In genomic region chr19:2270157-2270571, GRCh38 we compare ENCODE assay signal across 8 cellular contexts.
DNase-seq lines count a peak whose midpoint lies in the region; ATAC-seq and TF ChIP-seq lines count a peak whose summit lies in the region.

No MANE protein-coding gene starts in this region.

- H3K36me3 ChIP-seq in ACC112 (ENCODE audit: insufficient read depth, low read length) (peaks cover 4% of the 10 kb centered on the region; the same call in 1 of the 2 replicates), Loucy (ENCODE audit: insufficient read depth, low read length) (peaks cover 19% of the 10 kb centered on the region; the same call in 1 of the 2 replicates), iPS-20b (ENCODE audit: insufficient read depth, low read depth, low read length) (peaks cover 26% of the 10 kb centered on the region)

- H3K4me3 ChIP-seq in ACC112 (ENCODE audit: low read depth, low read length) (peak overlapping the region; percentile 98), Loucy (ENCODE audit: low read length, poor library complexity, severe bottlenecking) (peak overlapping the region; percentile 94), astrocyte of the spinal cord (ENCODE audit: low read depth, low read length) (peak overlapping the region; percentile 99), iPS-20b (ENCODE audit: low read length) (peak overlapping the region; percentile 89)

- no peaks in the 10 kb centered on the region for H3K27me3 Mint-ChIP-seq in stimulated activated naive B cell treated with anti-CD40 and anti-IgM and Interleukin-4, amounts not matched to agents 10 μg/mL and 1 μg/mL and 100 μg/mL, for 72 hours

- H3K9me3 ChIP-seq in Loucy (ENCODE audit: insufficient read depth, low read depth, low read length), result no peaks in the 10 kb centered on the region
- no peaks in the 10 kb centered on the region for H3K9me3 ChIP-seq in iPS-20b (ENCODE audit: insufficient read depth, low read depth, low read length)

- no peak for ATAC-seq in stimulated activated naive B cell treated with anti-CD40 and anti-IgM and Interleukin-4, amounts not matched to agents 10 μg/mL and 1 μg/mL and 100 μg/mL, for 72 hours (replicated peaks)
- ATAC-seq in GM19324 (IDR thresholded peaks at IDR 0.05; ENCODE audit: low FRiP score, unreplicated experiment), result no peak

- H3K79me2 ChIP-seq in ACC112 (ENCODE audit: control insufficient read depth, insufficient read depth, low read length, unreplicated experiment) (peaks cover 49% of the 10 kb centered on the region), Loucy (ENCODE audit: insufficient read depth, low read length) (peaks cover 55% of the 10 kb centered on the region)

- H4K20me1 ChIP-seq in Loucy (ENCODE audit: insufficient read depth, low read length, poor library complexity, severe bottlenecking), result peaks cover 52% of the 10 kb centered on the region

- peak overlapping the region; percentile 95 for H3K4me3 Mint-ChIP-seq in stimulated activated naive B cell treated with anti-CD40 and anti-IgM and Interleukin-4, amounts not matched to agents 10 μg/mL and 1 μg/mL and 100 μg/mL, for 72 hours

- H3K27ac ChIP-seq in ACC112 (ENCODE audit: low read depth, low read length) (peak overlapping the region; percentile 89), iPS-20b (ENCODE audit: low read length) (peak overlapping the region; percentile 91)

- H3K9ac ChIP-seq in Loucy (ENCODE audit: low read depth, low read length, poor library complexity, severe bottlenecking), result peak overlapping the region; percentile 96
- peak overlapping the region; percentile 95 for H3K9ac ChIP-seq in iPS-20b (ENCODE audit: low read depth, low read length)

- H3K27me3 ChIP-seq in ACC112 (ENCODE audit: insufficient read depth, low read length), result no peaks in the 10 kb centered on the region
- peaks cover 12% of the 10 kb centered on the region for H3K27me3 ChIP-seq in Loucy (ENCODE audit: insufficient read depth, low read length, poor library complexity, severe bottlenecking)
- no peaks in the 10 kb centered on the region for H3K27me3 ChIP-seq in iPS-20b (ENCODE audit: insufficient read depth, low read length)

- H3K4me2 ChIP-seq in Loucy (ENCODE audit: low read depth, low read length, poor library complexity, severe bottlenecking), result peak overlapping the region; percentile 53

- DNase-seq in astrocyte of the spinal cord (ENCODE audit: low read depth, low spot score) (no peak), NCI-H2227 (lab: John Stamatoyannopoulos, UW; ENCODE audit: unreplicated experiment) (no peak), NCI-H128 (lab: John Stamatoyannopoulos, UW; ENCODE audit: unreplicated experiment) (no peak)
- no peak for DNase-seq in stimulated activated naive B cell treated with anti-CD40 and anti-IgM and Interleukin-4, amounts not matched to agents 10 μg/mL and 1 μg/mL and 100 μg/mL, for 72 hours

- H2AFZ ChIP-seq in ACC112 (ENCODE audit: low read length, unreplicated experiment) (no peak overlapping the region), Loucy (ENCODE audit: low read length) (no peak overlapping the region)

- peaks cover 18% of the 10 kb centered on the region for H3F3A ChIP-seq in Loucy (ENCODE audit: low read depth)

- H3K4me1 Mint-ChIP-seq in stimulated activated naive B cell treated with anti-CD40 and anti-IgM and Interleukin-4, amounts not matched to agents 10 μg/mL and 1 μg/mL and 100 μg/mL, for 72 hours, result peaks cover 38 to 65% of the 10 kb centered on the region in 2 donors

- peaks cover 43 to 48% of the 10 kb centered on the region in 2 donors for H3K36me3 Mint-ChIP-seq in stimulated activated naive B cell treated with anti-CD40 and anti-IgM and Interleukin-4, amounts not matched to agents 10 μg/mL and 1 μg/mL and 100 μg/mL, for 72 hours

- in situ Hi-C loops in astrocyte of the spinal cord (cut with HindIII; ENCODE audit: low sequenced_read_pairs), result no loop called here

- H3K9me3 Mint-ChIP-seq in stimulated activated naive B cell treated with anti-CD40 and anti-IgM and Interleukin-4, amounts not matched to agents 10 μg/mL and 1 μg/mL and 100 μg/mL, for 72 hours, result no peaks in the 10 kb centered on the region

- H3K9me2 ChIP-seq in Loucy (replicated peaks; ENCODE audit: low read depth, low read length), result no peaks in the 10 kb centered on the region

- H3K27ac Mint-ChIP-seq in stimulated activated naive B cell treated with anti-CD40 and anti-IgM and Interleukin-4, amounts not matched to agents 10 μg/mL and 1 μg/mL and 100 μg/mL, for 72 hours, result peak overlapping the region; percentile 99

- TF ChIP-seq CTCF in Loucy (conservative IDR thresholded peaks at IDR 0.05; ENCODE audit: low read length) (no peak), astrocyte of the spinal cord (IDR thresholded peaks at IDR 0.05; ENCODE audit: low read depth, low read length) (no peak)

- H3K4me1 ChIP-seq in ACC112 (ENCODE audit: control insufficient read depth, insufficient read depth, low read length, unreplicated experiment), result peaks cover 17% of the 10 kb centered on the region
- H3K4me1 ChIP-seq in Loucy (ENCODE audit: insufficient read depth, low read length, poor library complexity, severe bottlenecking), result peaks cover 34% of the 10 kb centered on the region
- no peaks in the 10 kb centered on the region for H3K4me1 ChIP-seq in iPS-20b (ENCODE audit: insufficient read depth, low read length)
